ENCODE assay signal across 1 cellular context in genomic region chr3:178968996-178969700, GRCh38.
A peak's percentile ranks its signal among the peaks of the same experiment; 100 is the strongest.
TF ChIP-seq lines count a peak whose summit lies in the region.

No MANE protein-coding gene starts in this region.

TF ChIP-seq in GM12878, 131 proteins besides CTCF, POLR2A, EP300 and RAD21 (continued from another document):
- TF ChIP-seq CREM (IDR thresholded peaks at IDR 0.05; ENCODE audit: low read depth) (peak; percentile 43; the same call in 1 of the 2 replicates), NR2F1 (conservative IDR thresholded peaks at IDR 0.05) (0 out of 2 replicates have a peak, but pooled peaks have one; percentile 21), NFYA (IDR thresholded peaks at IDR 0.05; ENCODE audit: borderline replicate concordance, low read depth, low read length) (no peak), CHD2 (IDR thresholded peaks at IDR 0.05; ENCODE audit: borderline replicate concordance, low read depth, low read length) (no peak), SIN3A (IDR thresholded peaks at IDR 0.05; ENCODE audit: low read depth, low read length) (no peak), CHD1 (IDR thresholded peaks at IDR 0.05; ENCODE audit: low read depth, low read length) (0 out of 2 replicates have a peak, but pooled peaks have one; percentile 74), ATF7 (IDR thresholded peaks at IDR 0.05; ENCODE audit: low read depth) (peak; percentile 34; the same call in 1 of the 2 replicates), POLR2AphosphoS5 (IDR thresholded peaks at IDR 0.05; ENCODE audit: low read length) (0 out of 2 replicates have a peak, but pooled peaks have one; percentile 29), TAF1 (IDR thresholded peaks at IDR 0.05; ENCODE audit: borderline replicate concordance, low read depth, low read length) (peak; percentile 41; the same call in 1 of the 2 replicates), RFX5 (IDR thresholded peaks at IDR 0.05; ENCODE audit: low read depth, low read length) (no peak), JUNB (IDR thresholded peaks at IDR 0.05) (peak; percentile 94), RELA (IDR thresholded peaks at IDR 0.05; ENCODE audit: borderline replicate concordance, partially characterized antibody) (no peak), HDGF (IDR thresholded peaks at IDR 0.05) (0 out of 2 replicates have a peak, but pooled peaks have one; percentile 37), EGR1 (IDR thresholded peaks at IDR 0.05; ENCODE audit: borderline replicate concordance in 1 of 2, low read depth in 2 of 2, low read length in 2 of 2) (no peak), MYC (IDR thresholded peaks at IDR 0.05; ENCODE audit: insufficient read depth, insufficient read length, insufficient replicate concordance, low read length, severe bottlenecking) (no peak), PML (IDR thresholded peaks at IDR 0.05; ENCODE audit: low read length) (peak; percentile 66; the same call in 1 of the 2 replicates), GATAD2B (conservative IDR thresholded peaks at IDR 0.05; ENCODE audit: low read depth) (no peak; the same call in 1 of the 2 replicates), SMC3 (IDR thresholded peaks at IDR 0.05; ENCODE audit: borderline replicate concordance, low read length) (peak; percentile 12; the same call in 1 of the 2 replicates), REST (IDR thresholded peaks at IDR 0.05; ENCODE audit: low read depth, low read length) (no peak), DPF2 (IDR thresholded peaks at IDR 0.05) (peak; percentile 67; the same call in 1 of the 2 replicates), ZBED1 (IDR thresholded peaks at IDR 0.05; ENCODE audit: borderline replicate concordance) (peak; percentile 47; the same call in 1 of the 2 replicates), MXI1 (IDR thresholded peaks at IDR 0.05; ENCODE audit: low read depth, low read length) (peak; percentile 13; the same call in 1 of the 2 replicates), BMI1 (IDR thresholded peaks at IDR 0.05; ENCODE audit: borderline replicate concordance) (0 out of 2 replicates have a peak, but pooled peaks have one; percentile 17), EED (IDR thresholded peaks at IDR 0.05; ENCODE audit: low read depth) (peak; percentile 60; the same call in 1 of the 2 replicates), POU2F2 (IDR thresholded peaks at IDR 0.05; ENCODE audit: borderline replicate concordance, low read depth, low read length) (0 out of 3 replicates have a peak, but pooled peaks have one; percentile 36), SMARCA5 (IDR thresholded peaks at IDR 0.05) (peak; percentile 37; the same call in 1 of the 2 replicates), SRF (IDR thresholded peaks at IDR 0.05; ENCODE audit: low read depth in 2 of 2, low read length in 2 of 2) (peak; percentile 81 to 95), PKNOX1 (IDR thresholded peaks at IDR 0.05) (peak; percentile 51; the same call in 1 of the 2 replicates), BHLHE40 (IDR thresholded peaks at IDR 0.05; ENCODE audit: borderline replicate concordance in 1 of 2, low read depth in 2 of 2, low read length in 1 of 2) (peak; percentile 87 to 93)
- TF ChIP-seq, protein P1, sequence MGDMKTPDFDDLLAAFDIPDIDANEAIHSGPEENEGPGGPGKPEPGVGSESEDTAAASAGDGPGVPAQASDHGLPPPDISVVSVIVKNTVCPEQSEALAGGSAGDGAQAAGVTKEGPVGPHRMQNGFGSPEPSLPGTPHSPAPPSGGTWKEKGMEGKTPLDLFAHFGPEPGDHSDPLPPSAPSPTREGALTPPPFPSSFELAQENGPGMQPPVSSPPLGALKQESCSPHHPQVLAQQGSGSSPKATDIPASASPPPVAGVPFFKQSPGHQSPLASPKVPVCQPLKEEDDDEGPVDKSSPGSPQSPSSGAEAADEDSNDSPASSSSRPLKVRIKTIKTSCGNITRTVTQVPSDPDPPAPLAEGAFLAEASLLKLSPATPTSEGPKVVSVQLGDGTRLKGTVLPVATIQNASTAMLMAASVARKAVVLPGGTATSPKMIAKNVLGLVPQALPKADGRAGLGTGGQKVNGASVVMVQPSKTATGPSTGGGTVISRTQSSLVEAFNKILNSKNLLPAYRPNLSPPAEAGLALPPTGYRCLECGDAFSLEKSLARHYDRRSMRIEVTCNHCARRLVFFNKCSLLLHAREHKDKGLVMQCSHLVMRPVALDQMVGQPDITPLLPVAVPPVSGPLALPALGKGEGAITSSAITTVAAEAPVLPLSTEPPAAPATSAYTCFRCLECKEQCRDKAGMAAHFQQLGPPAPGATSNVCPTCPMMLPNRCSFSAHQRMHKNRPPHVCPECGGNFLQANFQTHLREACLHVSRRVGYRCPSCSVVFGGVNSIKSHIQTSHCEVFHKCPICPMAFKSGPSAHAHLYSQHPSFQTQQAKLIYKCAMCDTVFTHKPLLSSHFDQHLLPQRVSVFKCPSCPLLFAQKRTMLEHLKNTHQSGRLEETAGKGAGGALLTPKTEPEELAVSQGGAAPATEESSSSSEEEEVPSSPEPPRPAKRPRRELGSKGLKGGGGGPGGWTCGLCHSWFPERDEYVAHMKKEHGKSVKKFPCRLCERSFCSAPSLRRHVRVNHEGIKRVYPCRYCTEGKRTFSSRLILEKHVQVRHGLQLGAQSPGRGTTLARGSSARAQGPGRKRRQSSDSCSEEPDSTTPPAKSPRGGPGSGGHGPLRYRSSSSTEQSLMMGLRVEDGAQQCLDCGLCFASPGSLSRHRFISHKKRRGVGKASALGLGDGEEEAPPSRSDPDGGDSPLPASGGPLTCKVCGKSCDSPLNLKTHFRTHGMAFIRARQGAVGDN (IDR thresholded peaks at IDR 0.05), result no peak
- TF ChIP-seq, protein P2, sequence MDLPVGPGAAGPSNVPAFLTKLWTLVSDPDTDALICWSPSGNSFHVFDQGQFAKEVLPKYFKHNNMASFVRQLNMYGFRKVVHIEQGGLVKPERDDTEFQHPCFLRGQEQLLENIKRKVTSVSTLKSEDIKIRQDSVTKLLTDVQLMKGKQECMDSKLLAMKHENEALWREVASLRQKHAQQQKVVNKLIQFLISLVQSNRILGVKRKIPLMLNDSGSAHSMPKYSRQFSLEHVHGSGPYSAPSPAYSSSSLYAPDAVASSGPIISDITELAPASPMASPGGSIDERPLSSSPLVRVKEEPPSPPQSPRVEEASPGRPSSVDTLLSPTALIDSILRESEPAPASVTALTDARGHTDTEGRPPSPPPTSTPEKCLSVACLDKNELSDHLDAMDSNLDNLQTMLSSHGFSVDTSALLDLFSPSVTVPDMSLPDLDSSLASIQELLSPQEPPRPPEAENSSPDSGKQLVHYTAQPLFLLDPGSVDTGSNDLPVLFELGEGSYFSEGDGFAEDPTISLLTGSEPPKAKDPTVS (IDR thresholded peaks at IDR 0.05; ENCODE audit: low read depth, low read length), result no peak
- TF ChIP-seq, protein P3, sequence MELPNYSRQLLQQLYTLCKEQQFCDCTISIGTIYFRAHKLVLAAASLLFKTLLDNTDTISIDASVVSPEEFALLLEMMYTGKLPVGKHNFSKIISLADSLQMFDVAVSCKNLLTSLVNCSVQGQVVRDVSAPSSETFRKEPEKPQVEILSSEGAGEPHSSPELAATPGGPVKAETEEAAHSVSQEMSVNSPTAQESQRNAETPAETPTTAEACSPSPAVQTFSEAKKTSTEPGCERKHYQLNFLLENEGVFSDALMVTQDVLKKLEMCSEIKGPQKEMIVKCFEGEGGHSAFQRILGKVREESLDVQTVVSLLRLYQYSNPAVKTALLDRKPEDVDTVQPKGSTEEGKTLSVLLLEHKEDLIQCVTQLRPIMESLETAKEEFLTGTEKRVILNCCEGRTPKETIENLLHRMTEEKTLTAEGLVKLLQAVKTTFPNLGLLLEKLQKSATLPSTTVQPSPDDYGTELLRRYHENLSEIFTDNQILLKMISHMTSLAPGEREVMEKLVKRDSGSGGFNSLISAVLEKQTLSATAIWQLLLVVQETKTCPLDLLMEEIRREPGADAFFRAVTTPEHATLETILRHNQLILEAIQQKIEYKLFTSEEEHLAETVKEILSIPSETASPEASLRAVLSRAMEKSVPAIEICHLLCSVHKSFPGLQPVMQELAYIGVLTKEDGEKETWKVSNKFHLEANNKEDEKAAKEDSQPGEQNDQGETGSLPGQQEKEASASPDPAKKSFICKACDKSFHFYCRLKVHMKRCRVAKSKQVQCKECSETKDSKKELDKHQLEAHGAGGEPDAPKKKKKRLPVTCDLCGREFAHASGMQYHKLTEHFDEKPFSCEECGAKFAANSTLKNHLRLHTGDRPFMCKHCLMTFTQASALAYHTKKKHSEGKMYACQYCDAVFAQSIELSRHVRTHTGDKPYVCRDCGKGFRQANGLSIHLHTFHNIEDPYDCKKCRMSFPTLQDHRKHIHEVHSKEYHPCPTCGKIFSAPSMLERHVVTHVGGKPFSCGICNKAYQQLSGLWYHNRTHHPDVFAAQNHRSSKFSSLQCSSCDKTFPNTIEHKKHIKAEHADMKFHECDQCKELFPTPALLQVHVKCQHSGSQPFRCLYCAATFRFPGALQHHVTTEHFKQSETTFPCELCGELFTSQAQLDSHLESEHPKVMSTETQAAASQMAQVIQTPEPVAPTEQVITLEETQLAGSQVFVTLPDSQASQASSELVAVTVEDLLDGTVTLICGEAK (IDR thresholded peaks at IDR 0.05; ENCODE audit: borderline replicate concordance), result peak; percentile 43; the same call in 1 of the 2 replicates
- TF ChIP-seq, protein P4, sequence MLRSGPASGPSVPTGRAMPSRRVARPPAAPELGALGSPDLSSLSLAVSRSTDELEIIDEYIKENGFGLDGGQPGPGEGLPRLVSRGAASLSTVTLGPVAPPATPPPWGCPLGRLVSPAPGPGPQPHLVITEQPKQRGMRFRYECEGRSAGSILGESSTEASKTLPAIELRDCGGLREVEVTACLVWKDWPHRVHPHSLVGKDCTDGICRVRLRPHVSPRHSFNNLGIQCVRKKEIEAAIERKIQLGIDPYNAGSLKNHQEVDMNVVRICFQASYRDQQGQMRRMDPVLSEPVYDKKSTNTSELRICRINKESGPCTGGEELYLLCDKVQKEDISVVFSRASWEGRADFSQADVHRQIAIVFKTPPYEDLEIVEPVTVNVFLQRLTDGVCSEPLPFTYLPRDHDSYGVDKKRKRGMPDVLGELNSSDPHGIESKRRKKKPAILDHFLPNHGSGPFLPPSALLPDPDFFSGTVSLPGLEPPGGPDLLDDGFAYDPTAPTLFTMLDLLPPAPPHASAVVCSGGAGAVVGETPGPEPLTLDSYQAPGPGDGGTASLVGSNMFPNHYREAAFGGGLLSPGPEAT (IDR thresholded peaks at IDR 0.05; ENCODE audit: low read depth), result peak; percentile 60
- TF ChIP-seq, protein P5, sequence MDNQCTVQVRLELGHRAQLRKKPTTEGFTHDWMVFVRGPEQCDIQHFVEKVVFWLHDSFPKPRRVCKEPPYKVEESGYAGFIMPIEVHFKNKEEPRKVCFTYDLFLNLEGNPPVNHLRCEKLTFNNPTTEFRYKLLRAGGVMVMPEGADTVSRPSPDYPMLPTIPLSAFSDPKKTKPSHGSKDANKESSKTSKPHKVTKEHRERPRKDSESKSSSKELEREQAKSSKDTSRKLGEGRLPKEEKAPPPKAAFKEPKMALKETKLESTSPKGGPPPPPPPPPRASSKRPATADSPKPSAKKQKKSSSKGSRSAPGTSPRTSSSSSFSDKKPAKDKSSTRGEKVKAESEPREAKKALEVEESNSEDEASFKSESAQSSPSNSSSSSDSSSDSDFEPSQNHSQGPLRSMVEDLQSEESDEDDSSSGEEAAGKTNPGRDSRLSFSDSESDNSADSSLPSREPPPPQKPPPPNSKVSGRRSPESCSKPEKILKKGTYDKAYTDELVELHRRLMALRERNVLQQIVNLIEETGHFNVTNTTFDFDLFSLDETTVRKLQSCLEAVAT (IDR thresholded peaks at IDR 0.05), result no peak
TF ChIP-seq in GM12878: peak in this region for 37.
